In the genomic region with DNA sequence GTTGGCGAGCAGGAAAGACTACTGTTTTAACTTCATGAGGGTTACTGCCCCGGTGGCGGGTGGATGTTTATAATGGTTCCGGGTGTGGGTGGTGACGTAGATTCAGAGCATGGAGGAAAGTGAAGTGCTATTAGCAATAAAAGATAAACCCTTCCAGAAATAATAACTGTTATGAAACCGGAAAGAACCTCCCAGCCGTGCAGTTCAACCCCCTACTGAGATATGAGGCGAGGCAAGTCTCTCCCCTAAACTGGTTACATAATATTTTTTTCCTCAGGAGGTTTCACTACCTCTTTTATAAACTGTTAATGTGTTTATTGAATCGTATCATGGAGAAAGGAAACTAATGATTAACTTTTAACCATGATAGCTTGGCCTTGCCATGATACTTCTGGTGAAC, we compare ENCODE assay signal across 10 cellular contexts. TPM values are rescaled to one million over a fixed set of nuclear protein-coding genes. Genes with fewer than 3 reads are reported as not detected.
DNase-seq lines count a peak whose midpoint lies in the region; ATAC-seq and TF ChIP-seq lines count a peak whose summit lies in the region.
"Had no signal": no experiment of that assay in that cellular context is flagged by ENCODE, and none has a peak within 500 bp of the region (broad histone marks: within the 10 kb centered on the region; RNA-seq: fewer than 3 reads in every experiment).

No MANE protein-coding gene starts in this region.

- intact Hi-C loops in CD4-positive, alpha-beta memory T cell (cut with micrococcal nuclease), result no loop called here
- intact Hi-C loops in MCF 10A (cut with micrococcal nuclease), result no loop called here

- H3K4me1 ChIP-seq in CD4-positive, alpha-beta memory T cell (ENCODE audit: insufficient read depth, low read length), result peaks cover 16% of the 10 kb centered on the region
- H3K4me1 ChIP-seq in HAP-1, result no peaks in the 10 kb centered on the region

- no peak overlapping the region for H3K4me3 ChIP-seq in CD4-positive, alpha-beta memory T cell (ENCODE audit: low read length in 2 of 2)
- no peak overlapping the region for H3K4me3 ChIP-seq in HAP-1
- H3K4me3 ChIP-seq: thoracic aorta had no signal

- peak overlapping the region in 1 of 7 donors; percentile 15 for H3K27ac Mint-ChIP-seq in CD4-positive, alpha-beta memory T cell
- H3K27ac Mint-ChIP-seq in MCF 10A (ENCODE audit: low read depth, unreplicated experiment), result no peak overlapping the region

- no TSS peak for BruUV-seq in MCF 10A (replicated peaks; lab: Mats Ljungman, UMichigan)

- H3K9me3 ChIP-seq in CD4-positive, alpha-beta memory T cell (ENCODE audit: control insufficient read depth in 1 of 2, low read length in 2 of 2), result no peaks in the 10 kb centered on the region
- H3K9me3 ChIP-seq in HAP-1, result no peaks in the 10 kb centered on the region
- H3K9me3 ChIP-seq: thoracic aorta had no signal

- no peaks in the 10 kb centered on the region for H3K36me3 ChIP-seq in CD4-positive, alpha-beta memory T cell (ENCODE audit: insufficient read depth, low read length)
- no peaks in the 10 kb centered on the region for H3K36me3 ChIP-seq in HAP-1 (replicated peaks)
- H3K36me3 ChIP-seq: thoracic aorta had no signal

- POLR2A ChIA-PET in CD4-positive, alpha-beta memory T cell (lab: Charles Lee; ENCODE audit: partially characterized antibody), result no interaction called here
- POLR2A ChIA-PET in MCF 10A (lab: Yijun Ruan, JAX), result no interaction called here

- H3K27me3 ChIP-seq in CD4-positive, alpha-beta memory T cell (ENCODE audit: insufficient read depth, low read length), result no peaks in the 10 kb centered on the region
- no peaks in the 10 kb centered on the region for H3K27me3 ChIP-seq in HAP-1 (ENCODE audit: low read depth)

- no peak for TF ChIP-seq CTCF in GM10266 (IDR thresholded peaks at IDR 0.05; ENCODE audit: control insufficient read depth, insufficient read depth, low read depth, missing control alignments)
- TF ChIP-seq CTCF in MCF 10A (IDR thresholded peaks at IDR 0.05; ENCODE audit: unreplicated experiment), result no peak

- peak; percentile 57 for DNase-seq in GM10266 (ENCODE audit: extremely low spot score)
- peak; percentile 67 for DNase-seq in KBM-7
- DNase-seq in kidney glomerular epithelial cell (lab: John Stamatoyannopoulos, UW), result peak; percentile 76
- no peak for DNase-seq in CD4-positive, alpha-beta memory T cell
- DNase-seq in MCF 10A (ENCODE audit: unreplicated experiment), result no peak
- DNase-seq in HAP-1 (ENCODE audit: low spot score in 2 of 2), result no peak
- DNase-seq: activated CD4-positive, alpha-beta T cell treated with anti-CD3 and anti-CD28 coated beads, Interleukin-2, amount 50 U/mL, for 1 hour had no signal

- no peak overlapping the region for H3K4me3 Mint-ChIP-seq in CD4-positive, alpha-beta memory T cell
- no peak overlapping the region for H3K4me3 Mint-ChIP-seq in MCF 10A (ENCODE audit: unreplicated experiment)

- in situ Hi-C loops in KBM-7 (cut with MboI; ENCODE audit: low pct_unique_long_range_greater_than_20kb, low sequenced_read_pairs), result no loop called here
- in situ Hi-C loops in HAP-1 (cut with MboI; ENCODE audit: low sequenced_read_pairs), result no loop called here

- peaks cover 4% of the 10 kb centered on the region in 2 donors for H3K36me3 Mint-ChIP-seq in CD4-positive, alpha-beta memory T cell
- no peaks in the 10 kb centered on the region for H3K36me3 Mint-ChIP-seq in MCF 10A (ENCODE audit: insufficient read depth, unreplicated experiment)

- peaks cover 12 to 17% (median 15%) of the 10 kb centered on the region in 4 donors for H3K4me1 Mint-ChIP-seq in CD4-positive, alpha-beta memory T cell
- no peaks in the 10 kb centered on the region for H3K4me1 Mint-ChIP-seq in MCF 10A (ENCODE audit: insufficient read depth, unreplicated experiment)

- ATAC-seq in GM21619 (IDR thresholded peaks at IDR 0.05; ENCODE audit: unreplicated experiment) (peak; percentile 80), SK-N-SH treated with all-trans-retinoic acid at 6 μM for 48 hours (no peak)

- CTCF ChIA-PET in CD4-positive, alpha-beta memory T cell (lab: Charles Lee; ENCODE audit: partially characterized antibody), result interaction anchor here (1.2 kb wide), 1 partner anchor 12 kb away, joined by 3 read pairs; no protein-coding TSS in a partner anchor
- CTCF ChIA-PET in MCF 10A (lab: Yijun Ruan, JAX), result interaction anchor here (1.3 to 1.6 kb wide), 2 partner anchors 14 to 33 kb away, joined by 3 read pairs; no protein-coding TSS in a partner anchor

- peaks cover 1 to 11% (median 5%) of the 10 kb centered on the region in 8 donors for H3K9me3 Mint-ChIP-seq in CD4-positive, alpha-beta memory T cell
- peaks cover 7% of the 10 kb centered on the region for H3K9me3 Mint-ChIP-seq in MCF 10A (ENCODE audit: unreplicated experiment)

- no peak overlapping the region for H3K27ac ChIP-seq in CD4-positive, alpha-beta memory T cell (ENCODE audit: low read depth, low read length)
- H3K27ac ChIP-seq: thoracic aorta had no signal

- no peaks in the 10 kb centered on the region for H3K27me3 Mint-ChIP-seq in CD4-positive, alpha-beta memory T cell
- H3K27me3 Mint-ChIP-seq in MCF 10A (ENCODE audit: insufficient read depth, unreplicated experiment), result no peaks in the 10 kb centered on the region

TF ChIP-seq in SK-N-SH treated with all-trans-retinoic acid at 6 μM for 48 hours, 23 proteins besides CTCF, POLR2A, EP300 and RAD21 (continues in another document):
- TF ChIP-seq TCF4 (CRISPR knock-in tag; IDR thresholded peaks at IDR 0.05; ENCODE audit: borderline replicate concordance) (no peak), OSR1 (CRISPR knock-in tag; IDR thresholded peaks at IDR 0.05) (no peak), ESRRG (CRISPR knock-in tag; IDR thresholded peaks at IDR 0.05) (no peak), GLIS3 (CRISPR knock-in tag; IDR thresholded peaks at IDR 0.05) (no peak), ZFP3 (CRISPR knock-in tag; IDR thresholded peaks at IDR 0.05) (no peak), ZFP30 (CRISPR knock-in tag; IDR thresholded peaks at IDR 0.05) (no peak), CREB5 (CRISPR knock-in tag; IDR thresholded peaks at IDR 0.05; ENCODE audit: low read depth) (no peak), ZNF8 (CRISPR knock-in tag; IDR thresholded peaks at IDR 0.05) (no peak), CSRNP3 (CRISPR knock-in tag; IDR thresholded peaks at IDR 0.05) (no peak), ZC3H10 (CRISPR knock-in tag; IDR thresholded peaks at IDR 0.05) (no peak), PPARA (CRISPR knock-in tag; IDR thresholded peaks at IDR 0.05; ENCODE audit: borderline replicate concordance) (no peak), ZNF565 (CRISPR knock-in tag; conservative IDR thresholded peaks at IDR 0.05; ENCODE audit: low read depth) (no peak), TOX (CRISPR knock-in tag; IDR thresholded peaks at IDR 0.05; ENCODE audit: borderline replicate concordance) (no peak)
- TF ChIP-seq, protein P1, sequence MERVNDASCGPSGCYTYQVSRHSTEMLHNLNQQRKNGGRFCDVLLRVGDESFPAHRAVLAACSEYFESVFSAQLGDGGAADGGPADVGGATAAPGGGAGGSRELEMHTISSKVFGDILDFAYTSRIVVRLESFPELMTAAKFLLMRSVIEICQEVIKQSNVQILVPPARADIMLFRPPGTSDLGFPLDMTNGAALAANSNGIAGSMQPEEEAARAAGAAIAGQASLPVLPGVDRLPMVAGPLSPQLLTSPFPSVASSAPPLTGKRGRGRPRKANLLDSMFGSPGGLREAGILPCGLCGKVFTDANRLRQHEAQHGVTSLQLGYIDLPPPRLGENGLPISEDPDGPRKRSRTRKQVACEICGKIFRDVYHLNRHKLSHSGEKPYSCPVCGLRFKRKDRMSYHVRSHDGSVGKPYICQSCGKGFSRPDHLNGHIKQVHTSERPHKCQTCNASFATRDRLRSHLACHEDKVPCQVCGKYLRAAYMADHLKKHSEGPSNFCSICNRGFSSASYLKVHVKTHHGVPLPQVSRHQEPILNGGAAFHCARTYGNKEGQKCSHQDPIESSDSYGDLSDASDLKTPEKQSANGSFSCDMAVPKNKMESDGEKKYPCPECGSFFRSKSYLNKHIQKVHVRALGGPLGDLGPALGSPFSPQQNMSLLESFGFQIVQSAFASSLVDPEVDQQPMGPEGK (CRISPR knock-in tag; IDR thresholded peaks at IDR 0.05; ENCODE audit: borderline replicate concordance), result no peak

RNA-seq across cellular contexts. Expression of gene STIM2, which starts 33.9 kb away (rescaled TPM):
- 10 to 100 TPM; 84.6 to 91.7 TPM for total RNA-seq in CD4-positive, alpha-beta memory T cell
- polyA plus RNA-seq in CD4-positive, alpha-beta memory T cell, result 10 to 100 TPM; 23.8 to 40.7 TPM
- 17.4 and 18.5 TPM in 2 replicates for total RNA-seq in MCF 10A (2022)

Comparison
In these comparisons a context has a peak if more than half of its experiments do, and no peak if none do; other contexts are left out.
1. DNase-seq: peak in GM10266 (single experiment), KBM-7 (single experiment) and kidney glomerular epithelial cell (single experiment); none in CD4-positive, alpha-beta memory T cell (0 of 5), MCF 10A (single experiment) and HAP-1 (0 of 2).